In the genomic region with DNA sequence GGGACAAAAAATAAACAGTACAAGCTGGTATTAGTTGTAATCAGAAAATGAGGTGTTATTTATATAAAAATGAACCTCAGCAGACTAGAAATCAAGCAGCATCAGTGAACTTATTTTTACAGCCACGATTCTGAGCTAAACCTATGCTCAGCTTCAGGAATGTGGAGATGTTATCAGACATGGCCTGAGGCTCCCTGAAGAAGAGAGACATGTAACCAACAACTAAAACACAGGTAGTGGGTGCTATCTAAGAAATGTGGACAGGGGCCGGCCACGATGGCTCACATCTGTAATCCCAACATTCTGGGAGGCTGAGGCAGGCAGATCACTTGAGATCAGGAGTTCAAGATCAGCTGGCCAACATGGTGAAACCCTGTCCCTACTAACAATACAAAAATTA, we compare ENCODE assay signal across 20 cellular contexts.
A peak's percentile ranks its signal among the peaks of the same experiment; 100 is the strongest.
DNase-seq lines count a peak whose midpoint lies in the region; ATAC-seq, FAIRE-seq and TF ChIP-seq lines count a peak whose summit lies in the region.
"Had no signal": no experiment of that assay in that cellular context is flagged by ENCODE, and none has a peak within 500 bp of the region (broad histone marks: within the 10 kb centered on the region; RNA-seq: fewer than 3 reads in every experiment).

No MANE protein-coding gene starts in this region.

- H3K27ac ChIP-seq in CD4-positive, alpha-beta T cell (ENCODE audit: low read depth, low read length): no peak overlapping the region
- H3K27ac ChIP-seq in keratinocyte (ENCODE audit: control insufficient read depth, insufficient read depth, low read length): no peak overlapping the region
- H3K27ac ChIP-seq: A549, HL-60 had no signal

- no peak overlapping the region for H3K4me3 Mint-ChIP-seq in activated CD4-positive, alpha-beta memory T cell treated with anti-CD3 and anti-CD28 coated beads for 36 hours
- no peak overlapping the region for H3K4me3 Mint-ChIP-seq in activated CD4-positive, alpha-beta memory T cell treated with anti-CD3 and anti-CD28 coated beads, Interleukin-2, amount 10 ng/mL, durations not matched to agents 7 days and 5 days
- peak overlapping the region; percentile 17 for H3K4me3 Mint-ChIP-seq in CD4-positive, alpha-beta T cell
- H3K4me3 Mint-ChIP-seq in T-cell: peak overlapping the region in 1 of 3 donors; percentile 48

- H3K4me3 ChIP-seq in keratinocyte (ENCODE audit: control insufficient read depth in 2 of 3, extremely low read depth in 1 of 3, insufficient read depth in 2 of 3, low read depth in 1 of 3, low read length in 3 of 3): no peak overlapping the region
- H3K4me3 ChIP-seq: A549 had no signal

- POLR2A ChIA-PET in activated CD4-positive, alpha-beta memory T cell treated with anti-CD3 and anti-CD28 coated beads for 36 hours (lab: Charles Lee): no interaction called here
- POLR2A ChIA-PET in activated CD4-positive, alpha-beta memory T cell treated with anti-CD3 and anti-CD28 coated beads, Interleukin-2, amount 10 ng/mL, durations not matched to agents 7 days and 5 days (lab: Charles Lee): interaction anchor here (1.0 kb wide), 1 partner anchor 48 kb away, joined by 4 read pairs; no protein-coding TSS in a partner anchor
- POLR2A ChIA-PET in CD4-positive, alpha-beta T cell (lab: Charles Lee): interaction anchor here (0.8 kb wide), 1 partner anchor 446 kb away, joined by 3 read pairs; no protein-coding TSS in a partner anchor
- POLR2A ChIA-PET in T-cell (lab: Charles Lee): interaction anchor here in 1 of 2 donors (0.7 kb wide), 1 partner anchor 1314 kb away, joined by 3 read pairs; no protein-coding TSS in a partner anchor

- no peak overlapping the region for H3K9ac ChIP-seq in keratinocyte (ENCODE audit: control insufficient read depth, extremely low read depth, insufficient read depth, low read length)

- H3K79me2 ChIP-seq in keratinocyte (ENCODE audit: control insufficient read depth, insufficient read depth, low read length): no peaks in the 10 kb centered on the region

- H3K4me1 ChIP-seq in keratinocyte (ENCODE audit: control insufficient read depth, extremely low read depth, insufficient read depth, low read length): no peaks in the 10 kb centered on the region
- H3K4me1 ChIP-seq: A549 had no signal

- no peaks in the 10 kb centered on the region for H4K20me1 ChIP-seq in keratinocyte (ENCODE audit: control insufficient read depth, extremely low read depth, insufficient read depth, low read length)

- peaks cover 28% of the 10 kb centered on the region for H3K4me1 Mint-ChIP-seq in activated CD4-positive, alpha-beta memory T cell treated with anti-CD3 and anti-CD28 coated beads for 36 hours (ENCODE audit: low read depth)
- peaks cover 28% of the 10 kb centered on the region for H3K4me1 Mint-ChIP-seq in activated CD4-positive, alpha-beta memory T cell treated with anti-CD3 and anti-CD28 coated beads, Interleukin-2, amount 10 ng/mL, durations not matched to agents 7 days and 5 days
- peaks cover 36% of the 10 kb centered on the region for H3K4me1 Mint-ChIP-seq in CD4-positive, alpha-beta T cell (ENCODE audit: low read depth)
- H3K4me1 Mint-ChIP-seq in T-cell: peaks cover 29 to 33% (median 32%) of the 10 kb centered on the region in 3 donors

- dilution Hi-C loops in keratinocyte (cut with MboI; ENCODE audit: extremely low pct_ligation_motif_present, low sequenced_read_pairs): no loop called here

- no peaks in the 10 kb centered on the region for H3K36me3 ChIP-seq in keratinocyte (ENCODE audit: control insufficient read depth in 2 of 2, extremely low read depth in 1 of 2, insufficient read depth in 2 of 2, low read length in 2 of 2)

- H2AFZ ChIP-seq in keratinocyte (ENCODE audit: control insufficient read depth, low read length): no peak overlapping the region

- H3K27ac Mint-ChIP-seq in activated CD4-positive, alpha-beta memory T cell treated with anti-CD3 and anti-CD28 coated beads for 36 hours: peak overlapping the region; percentile 13
- H3K27ac Mint-ChIP-seq in activated CD4-positive, alpha-beta memory T cell treated with anti-CD3 and anti-CD28 coated beads, Interleukin-2, amount 10 ng/mL, durations not matched to agents 7 days and 5 days: no peak overlapping the region
- H3K27ac Mint-ChIP-seq in CD4-positive, alpha-beta T cell: no peak overlapping the region
- H3K27ac Mint-ChIP-seq in T-cell: peak overlapping the region; percentile 25 to 29

- H3K9me3 ChIP-seq in CD4-positive, alpha-beta T cell (ENCODE audit: control insufficient read depth, low read length): no peaks in the 10 kb centered on the region
- H3K9me3 ChIP-seq in keratinocyte (ENCODE audit: control insufficient read depth, low read depth, low read length): no peaks in the 10 kb centered on the region
- H3K9me3 ChIP-seq: A549 had no signal

- H3K9me1 ChIP-seq in keratinocyte (ENCODE audit: control insufficient read depth, extremely low read depth, insufficient read depth, low read length): no peaks in the 10 kb centered on the region

- FAIRE-seq in keratinocyte (lab: Jason Lieb, UNC): peak; percentile 48
- FAIRE-seq: A549 had no signal

- no peaks in the 10 kb centered on the region for H3K27me3 Mint-ChIP-seq in activated CD4-positive, alpha-beta memory T cell treated with anti-CD3 and anti-CD28 coated beads for 36 hours
- no peaks in the 10 kb centered on the region for H3K27me3 Mint-ChIP-seq in activated CD4-positive, alpha-beta memory T cell treated with anti-CD3 and anti-CD28 coated beads, Interleukin-2, amount 10 ng/mL, durations not matched to agents 7 days and 5 days
- H3K27me3 Mint-ChIP-seq in CD4-positive, alpha-beta T cell: no peaks in the 10 kb centered on the region
- H3K27me3 Mint-ChIP-seq in T-cell: no peaks in the 10 kb centered on the region

- no peaks in the 10 kb centered on the region for H3K9me3 Mint-ChIP-seq in activated CD4-positive, alpha-beta memory T cell treated with anti-CD3 and anti-CD28 coated beads for 36 hours
- no peaks in the 10 kb centered on the region for H3K9me3 Mint-ChIP-seq in activated CD4-positive, alpha-beta memory T cell treated with anti-CD3 and anti-CD28 coated beads, Interleukin-2, amount 10 ng/mL, durations not matched to agents 7 days and 5 days
- no peaks in the 10 kb centered on the region for H3K9me3 Mint-ChIP-seq in CD4-positive, alpha-beta T cell
- H3K9me3 Mint-ChIP-seq in T-cell: peaks cover 0 to 3% (median 0%) of the 10 kb centered on the region in 3 donors

- no peak for TF ChIP-seq CTCF in CD4-positive, alpha-beta T cell (IDR thresholded peaks at IDR 0.05)
- no peak for TF ChIP-seq CTCF in keratinocyte (optimal IDR thresholded peaks at IDR 0.05 in 1 of 3, IDR thresholded peaks at IDR 0.05 in 1 of 3, conservative IDR thresholded peaks at IDR 0.05 in 1 of 3; ENCODE audit: extremely low read depth in 1 of 3, insufficient read depth in 2 of 3, low read length in 3 of 3)

- no peaks in the 10 kb centered on the region for H3K27me3 ChIP-seq in CD4-positive, alpha-beta T cell (ENCODE audit: control insufficient read depth, insufficient read depth, low read length)
- H3K27me3 ChIP-seq in keratinocyte (ENCODE audit: control insufficient read depth, extremely low read depth, insufficient read depth, low read length): no peaks in the 10 kb centered on the region

- H3K36me3 Mint-ChIP-seq in activated CD4-positive, alpha-beta memory T cell treated with anti-CD3 and anti-CD28 coated beads for 36 hours: no peaks in the 10 kb centered on the region
- H3K36me3 Mint-ChIP-seq in activated CD4-positive, alpha-beta memory T cell treated with anti-CD3 and anti-CD28 coated beads, Interleukin-2, amount 10 ng/mL, durations not matched to agents 7 days and 5 days (ENCODE audit: low read depth): no peaks in the 10 kb centered on the region
- H3K36me3 Mint-ChIP-seq in CD4-positive, alpha-beta T cell (ENCODE audit: low read depth): no peaks in the 10 kb centered on the region
- no peaks in the 10 kb centered on the region for H3K36me3 Mint-ChIP-seq in T-cell
- H3K36me3 Mint-ChIP-seq: CD4-positive, CD25-positive, alpha-beta regulatory T cell had no signal

- CTCF ChIA-PET in activated CD4-positive, alpha-beta memory T cell treated with anti-CD3 and anti-CD28 coated beads for 36 hours (lab: Charles Lee): no interaction called here
- CTCF ChIA-PET in activated CD4-positive, alpha-beta memory T cell treated with anti-CD3 and anti-CD28 coated beads, Interleukin-2, amount 10 ng/mL, durations not matched to agents 7 days and 5 days (lab: Charles Lee): no interaction called here
- CTCF ChIA-PET in CD4-positive, alpha-beta T cell (lab: Charles Lee): no interaction called here
- CTCF ChIA-PET in T-cell (lab: Charles Lee): no interaction called here

- no peak overlapping the region for H3K4me2 ChIP-seq in keratinocyte (ENCODE audit: control insufficient read depth, extremely low read depth, insufficient read depth, low read depth, low read length)
- H3K4me2 ChIP-seq: A549 had no signal

- intact Hi-C loops in activated CD4-positive, alpha-beta memory T cell treated with anti-CD3 and anti-CD28 coated beads for 36 hours (cut with micrococcal nuclease): no loop called here
- intact Hi-C loops in CD4-positive, alpha-beta T cell (cut with DNase I, micrococcal nuclease): no loop called here

- no peak for ATAC-seq in CD4-positive, alpha-beta T cell (ENCODE audit: poor library complexity)
- ATAC-seq in T-cell (replicated peaks in 1 of 4): no peak
- ATAC-seq in GM21529 (IDR thresholded peaks at IDR 0.05; ENCODE audit: unreplicated experiment): no peak
- ATAC-seq: A549 had no signal

- DNase-seq in activated CD4-positive, alpha-beta memory T cell treated with anti-CD3 and anti-CD28 coated beads for 36 hours: no peak
- no peak for DNase-seq in activated CD4-positive, alpha-beta memory T cell treated with anti-CD3 and anti-CD28 coated beads, Interleukin-2, amount 10 ng/mL, durations not matched to agents 7 days and 5 days
- DNase-seq in CD4-positive, alpha-beta T cell: no peak
- no peak for DNase-seq in T-cell
- no peak for DNase-seq in keratinocyte (ENCODE audit: low read depth, low spot score)
- DNase-seq in cerebellar nuclear complex (lab: John Stamatoyannopoulos, UW): no peak
- no peak for DNase-seq in stimulated activated CD4-positive, alpha-beta T cell treated with anti-CD3 and anti-CD28 coated beads, Interleukin-2, amount 100 ng/mL, for 48 hours
- DNase-seq: DMS79; GDM1; GOT3; NCI-H1048; NCI-H146; NCI-H2081 treated with DMSO at 0.1 percent for 48 hours; NCI-H2227 treated with DMSO at 0.1 percent for 48 hours; NCI-H526 treated with DMSO at 0.1 percent for 48 hours; NK-92 treated with Interleukin-12 subunit alpha and Interleukin-12 subunit beta, amount 100 ng/mL, for 24 hours had no signal

Comparison
In these comparisons a context has a peak if more than half of its experiments do, and no peak if none do; other contexts are left out.
1. H3K27ac Mint-ChIP-seq: peak in activated CD4-positive, alpha-beta memory T cell treated with anti-CD3 and anti-CD28 coated beads for 36 hours (single experiment) and T-cell (2 of 2); none in activated CD4-positive, alpha-beta memory T cell treated with anti-CD3 and anti-CD28 coated beads, Interleukin-2, amount 10 ng/mL, durations not matched to agents 7 days and 5 days (single experiment) and CD4-positive, alpha-beta T cell (single experiment).